Comparison of ENCODE assay signal across 8 cellular contexts in the genomic region with DNA sequence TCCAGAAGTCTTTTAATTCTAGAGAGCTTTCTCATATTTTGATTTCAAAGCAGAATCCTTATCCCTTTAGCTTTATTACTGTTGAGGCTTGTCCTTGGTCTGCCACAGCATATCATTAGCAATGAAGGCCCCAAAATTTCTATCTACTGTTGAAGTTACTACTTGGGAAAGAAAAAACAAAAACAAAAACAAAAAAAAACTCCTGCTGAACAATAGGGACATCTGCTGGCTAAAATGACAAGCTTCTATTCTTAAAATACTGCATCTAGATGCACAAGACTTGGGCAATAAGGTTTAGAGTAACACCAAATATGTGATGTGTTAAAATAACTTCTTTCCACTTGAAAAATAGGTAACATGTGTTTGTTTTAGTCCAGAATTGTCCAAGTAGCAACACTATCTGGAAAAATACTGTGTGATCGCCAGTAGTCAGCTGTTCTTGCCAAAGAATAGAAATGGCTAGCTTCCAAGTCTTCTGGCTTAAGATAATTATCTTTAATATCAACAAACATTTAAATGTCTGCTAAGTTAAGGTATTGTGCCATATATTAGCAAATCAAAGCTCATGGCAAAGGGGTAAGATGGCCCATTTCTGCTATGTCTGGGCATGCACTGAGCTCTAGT. TPM values are rescaled to one million over a fixed set of nuclear protein-coding genes. Genes with fewer than 3 reads are reported as not detected.
DNase-seq lines count a peak whose midpoint lies in the region; ATAC-seq, FAIRE-seq and TF ChIP-seq lines count a peak whose summit lies in the region.

No MANE protein-coding gene starts in this region.

- no peaks in the 10 kb centered on the region for H3K9me3 ChIP-seq in HepG2 (ENCODE audit: low read length)

- no peaks in the 10 kb centered on the region for H3K36me3 ChIP-seq in HepG2 (replicated peaks in 1 of 2; ENCODE audit: control insufficient read depth in 1 of 2, insufficient read depth in 2 of 2, low read length in 2 of 2)

- DNase-seq in D341Med (ENCODE audit: low spot score) (peak; percentile 28), HFF-Myc (ENCODE audit: extremely low read depth, low read depth) (no peak), HepG2 (ENCODE audit: low spot score) (no peak), GOT3 (lab: John Stamatoyannopoulos, UW) (no peak)
- DNase-seq in activated effector memory CD4-positive, alpha-beta T cell treated with anti-CD3 and anti-CD28 coated beads, Interleukin-2, amount 50 U/mL, for 16 hours: no peak

- peak; percentile 37 for TF ChIP-seq CTCF in HFF-Myc (IDR thresholded peaks at IDR 0.05; ENCODE audit: low read depth, low read length, missing control alignments)
- TF ChIP-seq CTCF in VCaP (conservative IDR thresholded peaks at IDR 0.05): peak; percentile 86
- TF ChIP-seq CTCF in HepG2 (CRISPR knock-in tag; IDR thresholded peaks at IDR 0.05): peak; percentile 49

- TF ChIP-seq RAD21 in HepG2 (CRISPR knock-in tag; IDR thresholded peaks at IDR 0.05): peak; percentile 22; the same call in 1 of the 2 replicates

- no peak for FAIRE-seq in HepG2 (lab: Jason Lieb, UNC)

- H3K9ac ChIP-seq in HepG2 (ENCODE audit: insufficient read depth, low read depth, low read length): no peak overlapping the region

- no peak overlapping the region for H2AFZ ChIP-seq in HepG2 (ENCODE audit: low read length)

- H3K4me2 ChIP-seq in HepG2 (ENCODE audit: low read depth, low read length): no peak overlapping the region

- H4K20me1 ChIP-seq in HepG2 (ENCODE audit: insufficient read depth, low read length): no peaks in the 10 kb centered on the region

- in situ Hi-C loops in HepG2 (cut with HindIII; ENCODE audit: extremely low pct_ligation_motif_present, low pct_unique_long_range_greater_than_20kb): no loop called here

- peaks cover 0 to 4% of the 10 kb centered on the region in 2 experiments; a peak in 1 of 5 replicates for H3K27me3 ChIP-seq in HepG2 (ENCODE audit: control insufficient read depth in 1 of 2, insufficient read depth in 2 of 2, low read length in 2 of 2)

- ATAC-seq in HepG2 (no peak), HG03159 (IDR thresholded peaks at IDR 0.05; ENCODE audit: unreplicated experiment) (no peak), GM21717 (IDR thresholded peaks at IDR 0.05; ENCODE audit: unreplicated experiment) (no peak)

- intact Hi-C loops in HepG2 (cut with micrococcal nuclease; ENCODE audit: unreplicated experiment): loop anchor here (2.0 kb wide), 2 partner anchors 90 to 222 kb away; a partner anchor contains a TSS

- POLR2A ChIA-PET in HepG2 (lab: Yijun Ruan, JAX): no interaction called here

- TF ChIP-seq POLR2A in HepG2 (IDR thresholded peaks at IDR 0.05; ENCODE audit: insufficient read depth in 1 of 2, low read depth in 2 of 2, low read length in 2 of 2): no peak

- 25% methylated on average over 1 of the region's 1 CpG for WGBS in HepG2 (ENCODE audit: low lambda C conversion rate)

- CTCF ChIA-PET in HepG2 (lab: Yijun Ruan, JAX; ENCODE audit: low intra/inter-chr PET ratio, low total read pairs): interaction anchor here (0.7 to 1.9 kb wide), 4 partner anchors 205 to 223 kb away, joined by 3 to 12 read pairs (median 5); no protein-coding TSS in a partner anchor

- peaks cover 7% of the 10 kb centered on the region for H3K79me2 ChIP-seq in HepG2 (ENCODE audit: insufficient read depth, low read length)

- peaks cover 13% of the 10 kb centered on the region; the same call in 1 of the 2 replicates for H3K4me1 ChIP-seq in HepG2 (ENCODE audit: insufficient read depth, low read length)

- H3K27ac ChIP-seq in VCaP: no peak overlapping the region
- H3K27ac ChIP-seq in HepG2 (ENCODE audit: extremely low read length, insufficient read depth, low read length): no peak overlapping the region

- no TSS peak for BruUV-seq in HepG2 (replicated peaks; lab: Mats Ljungman, UMichigan)

- no peak for TF ChIP-seq EP300 in HepG2 (IDR thresholded peaks at IDR 0.05; ENCODE audit: low read depth in 2 of 2, low read length in 2 of 2)
- no peak for TF ChIP-seq EP300 in HepG2 (CRISPR knock-in tag; IDR thresholded peaks at IDR 0.05; ENCODE audit: borderline replicate concordance)

- H3K4me3 ChIP-seq in HFF-Myc (replicated peaks; ENCODE audit: low read depth, low read length): no peak overlapping the region
- H3K4me3 ChIP-seq in HepG2 (replicated peaks in 1 of 3; ENCODE audit: insufficient read depth in 1 of 3, low read depth in 2 of 3, low read length in 3 of 3): no peak overlapping the region

TF ChIP-seq in HepG2, 621 proteins besides CTCF, POLR2A, EP300 and RAD21:
- TF ChIP-seq REXO4 (CRISPR knock-in tag; IDR thresholded peaks at IDR 0.05; ENCODE audit: borderline replicate concordance) (no peak), RCOR2 (CRISPR knock-in tag; IDR thresholded peaks at IDR 0.05) (no peak), SMC3 (IDR thresholded peaks at IDR 0.05; ENCODE audit: low read length) (peak; percentile 19; the same call in 1 of the 2 replicates), STAG1 (CRISPR knock-in tag; IDR thresholded peaks at IDR 0.05) (peak; percentile 58)
- TF ChIP-seq, protein P1, sequence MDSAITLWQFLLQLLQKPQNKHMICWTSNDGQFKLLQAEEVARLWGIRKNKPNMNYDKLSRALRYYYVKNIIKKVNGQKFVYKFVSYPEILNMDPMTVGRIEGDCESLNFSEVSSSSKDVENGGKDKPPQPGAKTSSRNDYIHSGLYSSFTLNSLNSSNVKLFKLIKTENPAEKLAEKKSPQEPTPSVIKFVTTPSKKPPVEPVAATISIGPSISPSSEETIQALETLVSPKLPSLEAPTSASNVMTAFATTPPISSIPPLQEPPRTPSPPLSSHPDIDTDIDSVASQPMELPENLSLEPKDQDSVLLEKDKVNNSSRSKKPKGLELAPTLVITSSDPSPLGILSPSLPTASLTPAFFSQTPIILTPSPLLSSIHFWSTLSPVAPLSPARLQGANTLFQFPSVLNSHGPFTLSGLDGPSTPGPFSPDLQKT (CRISPR knock-in tag; IDR thresholded peaks at IDR 0.05; ENCODE audit: borderline replicate concordance): no peak

RNA-seq across cellular contexts. Expression of a gene that starts 3.8 kb away (rescaled TPM):
- 17.9 and 45.8 TPM in 2 replicates for total RNA-seq in HepG2 (2016; rRNA removed; fragmentation: Illumina TruSeq; extraction: Trizol)
- 8.9 and 13.1 TPM in 2 replicates for total RNA-seq in HepG2 (2016; cell fraction: cytosol; rRNA removed; fragmentation: Illumina TruSeq; extraction: Trizol; ENCODE audit: low read depth)
- total RNA-seq in HepG2 (2016; cell fraction: insoluble cytoplasmic fraction; rRNA removed; fragmentation: Illumina TruSeq; extraction: Trizol): 16.8 and 39.0 TPM in 2 replicates
- total RNA-seq in HepG2 (2016; cell fraction: membrane; rRNA removed; fragmentation: Illumina TruSeq; extraction: Trizol): 11.4 and 12.3 TPM in 2 replicates
- total RNA-seq in HepG2 (2016; cell fraction: nucleus; rRNA removed; fragmentation: Illumina TruSeq; extraction: Trizol): 120 and 143 TPM in 2 replicates
- polyA plus RNA-seq in HepG2 (2011; rRNA removed): 111 and 132 TPM in 2 replicates
- 17.2 and 21.7 TPM in 2 replicates for polyA plus RNA-seq in HepG2 (2011; cell fraction: cytosol; rRNA removed)
- 295 and 299 TPM in 2 replicates for polyA plus RNA-seq in HepG2 (2011; cell fraction: nucleus; rRNA removed)
- polyA plus RNA-seq in HepG2 (2012): 27.6 and 31.1 TPM in 2 replicates
- polyA plus RNA-seq in HepG2 (2016; cell fraction: cytosol; fragmentation: Illumina TruSeq; extraction: Trizol; ENCODE audit: low read depth): 1.1 and 2.1 TPM in 2 replicates
- 14.5 and 17.7 TPM in 2 replicates for polyA plus RNA-seq in HepG2 (2016; cell fraction: insoluble cytoplasmic fraction; fragmentation: Illumina TruSeq; extraction: Trizol; ENCODE audit: low read depth)
- 2.9 and 3.0 TPM in 2 replicates for polyA plus RNA-seq in HepG2 (2016; cell fraction: membrane; fragmentation: Illumina TruSeq; extraction: Trizol; ENCODE audit: low read depth)
- 167 and 192 TPM in 2 replicates for polyA plus RNA-seq in HepG2 (2016; cell fraction: nucleus; fragmentation: Illumina TruSeq; extraction: Trizol; ENCODE audit: insufficient read depth, low read depth)
- polyA minus RNA-seq in HepG2 (2011; rRNA and poly(A)+ RNA removed; ENCODE audit: low replicate concordance): 63.7 and 73.9 TPM in 2 replicates
- 19.5 and 24.6 TPM in 2 replicates for polyA minus RNA-seq in HepG2 (2011; cell fraction: cytosol; rRNA and poly(A)+ RNA removed)
- polyA minus RNA-seq in HepG2 (2011; cell fraction: nucleus; rRNA and poly(A)+ RNA removed): 527 and 550 TPM in 2 replicates
